In the genomic region with DNA sequence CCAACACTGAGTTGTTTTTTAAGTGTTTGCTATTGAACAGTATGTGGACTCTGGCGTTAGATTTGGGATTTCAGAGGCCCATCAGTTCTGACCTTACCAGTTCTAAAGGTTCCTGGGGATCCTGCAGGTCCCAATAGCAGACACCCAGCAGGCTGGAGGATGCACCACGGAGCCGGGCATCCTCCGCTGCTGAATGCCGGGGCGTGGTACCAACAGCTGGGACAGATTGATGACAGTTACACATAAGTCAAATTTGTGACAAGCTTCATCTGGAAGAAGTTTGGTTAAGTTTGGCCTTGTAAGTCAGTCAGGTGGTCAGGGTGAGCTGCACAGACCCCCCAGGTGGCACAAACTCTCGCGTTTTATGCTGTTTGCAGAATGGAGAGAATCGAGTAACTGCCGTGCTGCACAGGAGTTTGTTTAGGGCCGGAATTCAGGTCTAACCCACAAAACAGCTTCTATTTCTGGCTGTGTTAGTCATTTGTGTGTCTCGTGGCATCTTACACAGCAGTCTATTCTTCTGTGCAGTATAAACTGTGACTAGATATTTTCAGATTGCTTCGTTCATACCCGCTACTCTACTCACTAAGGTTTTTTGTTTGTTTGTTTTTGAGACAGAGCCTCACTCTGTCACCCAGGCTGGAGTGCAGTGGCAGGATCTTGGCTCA, we compare ENCODE assay signal across 1 cellular context.
TF ChIP-seq lines count a peak whose summit lies in the region.

No MANE protein-coding gene starts in this region.

TF ChIP-seq in IMR-90, 13 proteins besides CTCF, POLR2A, EP300 and RAD21:
- TF ChIP-seq CEBPB (IDR thresholded peaks at IDR 0.05; ENCODE audit: low read depth, low read length): no peak
- no peak for TF ChIP-seq NFE2L2 (IDR thresholded peaks at IDR 0.05; ENCODE audit: low read depth, low read length)
- TF ChIP-seq MXI1 (IDR thresholded peaks at IDR 0.05; ENCODE audit: borderline replicate concordance, low read depth, low read length): no peak
- 0 out of 2 replicates have a peak, but pooled peaks have one; percentile 4 for TF ChIP-seq FOS (IDR thresholded peaks at IDR 0.05; ENCODE audit: low read depth, low read length)
- TF ChIP-seq BHLHE40 (IDR thresholded peaks at IDR 0.05; ENCODE audit: low read depth, low read length): peak; percentile 78
